ENCODE assay signal across 28 cellular contexts in genomic region chr2:31141513-31141912, GRCh38.
"Had no signal": no experiment of that assay in that cellular context is flagged by ENCODE, and none has a peak within 500 bp of the region (broad histone marks: within the 10 kb centered on the region; RNA-seq: fewer than 3 reads in every experiment).

No MANE protein-coding gene starts in this region.

- H3K9me3 ChIP-seq: esophagus squamous epithelium, ovary, stomach, testis, tibial artery had no signal

- H3K4me1 ChIP-seq: testis had no signal

- H3K27ac Mint-ChIP-seq: effector memory CD8-positive, alpha-beta T cell; memory B cell; mesothelial cell of epicardium; naive thymus-derived CD4-positive, alpha-beta T cell; nephron; progenitor cell of endocrine pancreas; stimulated activated effector memory CD8-positive, alpha-beta T cell treated with anti-CD3 and anti-CD28 coated beads, Interleukin-12 subunit alpha, Interleukin-12 subunit beta, amount 100 ng/mL, for 72 hours; type B pancreatic cell had no signal

- H3K36me3 Mint-ChIP-seq: memory B cell; mesothelial cell of epicardium; naive thymus-derived CD4-positive, alpha-beta T cell; stimulated activated effector memory CD8-positive, alpha-beta T cell treated with anti-CD3 and anti-CD28 coated beads, Interleukin-12 subunit alpha, Interleukin-12 subunit beta, amount 100 ng/mL, for 72 hours; type B pancreatic cell had no signal

- FAIRE-seq: endometrium, frontal cortex, kidney had no signal

- DNase-seq: cortex of kidney; effector memory CD8-positive, alpha-beta T cell; erythroblast; esophagus squamous epithelium; head of caudate nucleus; kidney; naive thymus-derived CD4-positive, alpha-beta T cell; occipital lobe; ovary; stimulated activated CD4-positive, alpha-beta T cell treated with anti-CD3 and anti-CD28 coated beads, Interleukin-12 subunit alpha, Interleukin-12 subunit beta, amount 100 ng/mL, for 4 hours; stimulated activated CD4-positive, alpha-beta T cell treated with anti-CD3 and anti-CD28 coated beads, Interleukin-1b, Interleukin-23, amount 100 ng/mL, for 48 hours; stimulated activated CD4-positive, alpha-beta T cell treated with anti-CD3 and anti-CD28 coated beads, Interleukin-4, amount 100 ng/mL, for 24 hours; stimulated activated naive CD4-positive, alpha-beta T cell treated with Interleukin-2 at 50 U/mL for 16 hours; stomach; testis; tibial artery had no signal

- H3K4me2 ChIP-seq: smooth muscle cell had no signal

- H3K9me3 Mint-ChIP-seq: effector memory CD8-positive, alpha-beta T cell; memory B cell; mesothelial cell of epicardium; naive thymus-derived CD4-positive, alpha-beta T cell; stimulated activated effector memory CD8-positive, alpha-beta T cell treated with anti-CD3 and anti-CD28 coated beads, Interleukin-12 subunit alpha, Interleukin-12 subunit beta, amount 100 ng/mL, for 72 hours; type B pancreatic cell had no signal

- H3K27me3 Mint-ChIP-seq: memory B cell had no signal

- H3K4me3 ChIP-seq: esophagus squamous epithelium, lung, ovary, smooth muscle cell, stomach, testis, tibial artery had no signal

- H3K4me3 Mint-ChIP-seq: effector memory CD8-positive, alpha-beta T cell; memory B cell; mesothelial cell of epicardium; naive thymus-derived CD4-positive, alpha-beta T cell; stimulated activated effector memory CD8-positive, alpha-beta T cell treated with anti-CD3 and anti-CD28 coated beads, Interleukin-12 subunit alpha, Interleukin-12 subunit beta, amount 100 ng/mL, for 72 hours; type B pancreatic cell had no signal

- H3K27ac ChIP-seq: esophagus squamous epithelium, ovary, stomach, testis, tibial artery had no signal

- H3K36me3 ChIP-seq: esophagus squamous epithelium, ovary, stomach, tibial artery had no signal

- H3K27me3 ChIP-seq: ovary, testis had no signal

- ATAC-seq: effector memory CD8-positive, alpha-beta T cell; left lobe of liver; naive thymus-derived CD4-positive, alpha-beta T cell; sciatic nerve; stimulated activated effector memory CD8-positive, alpha-beta T cell treated with anti-CD3 and anti-CD28 coated beads, Interleukin-12 subunit alpha, Interleukin-12 subunit beta, amount 100 ng/mL, for 72 hours had no signal
